Comparison of ENCODE assay signal across 8 cellular contexts in genomic region chr21:45550552-45551210, GRCh38. TPM values are rescaled to one million over a fixed set of nuclear protein-coding genes. Genes with fewer than 3 reads are reported as not detected.
A peak's percentile ranks its signal among the peaks of the same experiment; 100 is the strongest.
DNase-seq lines count a peak whose midpoint lies in the region; ATAC-seq, FAIRE-seq and TF ChIP-seq lines count a peak whose summit lies in the region.

No MANE protein-coding gene starts in this region.

- TF ChIP-seq POLR2A in GM12891 (IDR thresholded peaks at IDR 0.05; ENCODE audit: low read depth, low read length), result peak; percentile 38; the same call in 1 of the 2 replicates

- H2AFZ ChIP-seq in hepatocyte, result no peak overlapping the region
- H2AFZ ChIP-seq in GM23248, result no peak overlapping the region

- intact Hi-C loops in naive thymus-derived CD4-positive, alpha-beta T cell (cut with micrococcal nuclease), result loop anchor here (1.0 to 5.0 kb wide), 3 partner anchors 8 to 217 kb away; partner anchors contain the start of gene SLC19A1 (in 2 of the 2)

- CTCF ChIA-PET in naive thymus-derived CD4-positive, alpha-beta T cell (lab: Charles Lee), result no interaction called here

- peak overlapping the region; percentile 64 for H3K27ac ChIP-seq in naive thymus-derived CD4-positive, alpha-beta T cell (ENCODE audit: low read depth, low read length)
- no peak overlapping the region for H3K27ac ChIP-seq in hepatocyte
- no peak overlapping the region for H3K27ac ChIP-seq in GM23248

- H3K27me3 ChIP-seq in naive thymus-derived CD4-positive, alpha-beta T cell (ENCODE audit: control insufficient read depth in 2 of 2, insufficient read depth in 2 of 2, low read length in 2 of 2), result no peaks in the 10 kb centered on the region
- no peaks in the 10 kb centered on the region for H3K27me3 ChIP-seq in hepatocyte
- no peaks in the 10 kb centered on the region for H3K27me3 ChIP-seq in GM23248 (replicated peaks; ENCODE audit: insufficient read depth)

- H3K9me3 ChIP-seq in naive thymus-derived CD4-positive, alpha-beta T cell (ENCODE audit: control insufficient read depth in 2 of 3, low read length in 3 of 3), result no peaks in the 10 kb centered on the region
- H3K9me3 ChIP-seq in hepatocyte (ENCODE audit: low read depth), result no peaks in the 10 kb centered on the region
- H3K9me3 ChIP-seq in GM23248 (ENCODE audit: low read depth), result no peaks in the 10 kb centered on the region

- no peak overlapping the region for H3K9ac ChIP-seq in GM23248

- DNase-seq in GM12891 (ENCODE audit: insufficient read length, low spot score) (no peak), KBM-7 (peak; percentile 93), cerebellar cortex (ENCODE audit: low spot score) (no peak), HUDEP-2 (lab: John Stamatoyannopoulos, UW; ENCODE audit: unreplicated experiment in 76 of 76) (no peak), hepatocyte (ENCODE audit: low spot score) (no peak), GM23248 (no peak)
- DNase-seq in activated naive CD4-positive, alpha-beta T cell treated with Interleukin-2 at 50 U/mL for 16 hours, result peak; percentile 50
- peak in 6 of 9 donors; percentile 28 to 66 (median 40) for DNase-seq in naive thymus-derived CD4-positive, alpha-beta T cell

- no peaks in the 10 kb centered on the region for H3K36me3 Mint-ChIP-seq in naive thymus-derived CD4-positive, alpha-beta T cell

- peak; percentile 60 for ATAC-seq in naive thymus-derived CD4-positive, alpha-beta T cell

- in situ Hi-C loops in KBM-7 (cut with MboI; ENCODE audit: low pct_unique_long_range_greater_than_20kb, low sequenced_read_pairs), result no loop called here
- in situ Hi-C loops in GM23248 (cut with MboI), result no loop called here

- peak overlapping the region; percentile 74 to 95 (median 86) for H3K4me3 Mint-ChIP-seq in naive thymus-derived CD4-positive, alpha-beta T cell

- 66% methylated on average over 14 of the region's 17 CpGs for whole genome bisulfite sequencing in hepatocyte (ENCODE audit: low lambda C conversion rate, missing lambda C conversion rate)
- 41 to 42% methylated on average over 13 to 17 of the region's 17 CpGs for WGBS in GM23248 (ENCODE audit: low coverage in 1 of 2, low lambda C conversion rate in 2 of 2, missing lambda C conversion rate in 2 of 2), 2 experiments

- peak overlapping the region; percentile 42 for H3K4me3 ChIP-seq in naive thymus-derived CD4-positive, alpha-beta T cell (ENCODE audit: low read length)
- H3K4me3 ChIP-seq in hepatocyte (no peak overlapping the region), GM23248 (no peak overlapping the region)

- H3K4me2 ChIP-seq in hepatocyte (no peak overlapping the region), GM23248 (ENCODE audit: unreplicated experiment) (no peak overlapping the region)

- peaks cover 28 to 55% (median 41%) of the 10 kb centered on the region in 7 donors for H3K4me1 Mint-ChIP-seq in naive thymus-derived CD4-positive, alpha-beta T cell

- FAIRE-seq in GM12891 (lab: Jason Lieb, UNC), result peak; percentile 95

- peaks cover 0 to 3% (median 0%) of the 10 kb centered on the region in 11 donors for H3K9me3 Mint-ChIP-seq in naive thymus-derived CD4-positive, alpha-beta T cell

- no peak for TF ChIP-seq CTCF in hepatocyte (IDR thresholded peaks at IDR 0.05; ENCODE audit: poor library complexity)

- POLR2A ChIA-PET in naive thymus-derived CD4-positive, alpha-beta T cell (lab: Charles Lee), result interaction anchor here (0.6 to 1.6 kb wide), 5 partner anchors 14 to 745 kb away, joined by 3 to 4 read pairs (median 3); no protein-coding TSS in a partner anchor

- H3K27ac Mint-ChIP-seq in naive thymus-derived CD4-positive, alpha-beta T cell, result peak overlapping the region; percentile 91 to 99 (median 97)

- H3K79me2 ChIP-seq in hepatocyte, result no peaks in the 10 kb centered on the region
- H3K79me2 ChIP-seq in GM23248 (ENCODE audit: insufficient read depth), result no peaks in the 10 kb centered on the region

- peaks cover 8% of the 10 kb centered on the region; the same call in 1 of the 2 replicates for H3F3A ChIP-seq in GM23248 (ENCODE audit: insufficient read depth)

- H3K9me2 ChIP-seq in hepatocyte (replicated peaks; ENCODE audit: insufficient read depth) (no peaks in the 10 kb centered on the region), GM23248 (ENCODE audit: insufficient read depth) (no peaks in the 10 kb centered on the region)

- H4K20me1 ChIP-seq in hepatocyte (ENCODE audit: insufficient read depth, poor library complexity, severe bottlenecking), result no peaks in the 10 kb centered on the region
- H4K20me1 ChIP-seq in GM23248 (ENCODE audit: insufficient read depth), result no peaks in the 10 kb centered on the region

- H3K4me1 ChIP-seq in naive thymus-derived CD4-positive, alpha-beta T cell (ENCODE audit: control insufficient read depth in 2 of 2, insufficient read depth in 2 of 2, low read length in 2 of 2), result peaks cover 20 to 24% of the 10 kb centered on the region in 2 donors
- no peaks in the 10 kb centered on the region for H3K4me1 ChIP-seq in hepatocyte (ENCODE audit: insufficient read depth)
- no peaks in the 10 kb centered on the region for H3K4me1 ChIP-seq in GM23248 (ENCODE audit: insufficient read depth)

- H3K27me3 Mint-ChIP-seq in naive thymus-derived CD4-positive, alpha-beta T cell, result no peaks in the 10 kb centered on the region

- H3K36me3 ChIP-seq in naive thymus-derived CD4-positive, alpha-beta T cell (ENCODE audit: control insufficient read depth in 2 of 3, insufficient read depth in 3 of 3, low read length in 3 of 3), result no peaks in the 10 kb centered on the region
- H3K36me3 ChIP-seq in hepatocyte (replicated peaks; ENCODE audit: insufficient read depth, low read depth), result no peaks in the 10 kb centered on the region
- no peaks in the 10 kb centered on the region for H3K36me3 ChIP-seq in GM23248 (ENCODE audit: low read depth)

TF ChIP-seq in GM12891, 5 proteins besides CTCF, POLR2A, EP300 and RAD21:
- TF ChIP-seq PAX5 (IDR thresholded peaks at IDR 0.05; ENCODE audit: insufficient read depth, low read length, severe bottlenecking) (no peak), SPI1 (IDR thresholded peaks at IDR 0.05; ENCODE audit: low read depth, low read length) (peak; percentile 95), POU2F2 (IDR thresholded peaks at IDR 0.05; ENCODE audit: low read depth, low read length) (peak; percentile 97), POLR2AphosphoS5 (IDR thresholded peaks at IDR 0.05; ENCODE audit: low read depth, low read length) (no peak), TAF1 (IDR thresholded peaks at IDR 0.05; ENCODE audit: low read depth, low read length) (no peak)

RNA-seq across cellular contexts. Expression of gene SLC19A1, which starts 8.4 kb away (rescaled TPM):
- polyA plus RNA-seq in GM12891 (2012; ENCODE audit: low read depth, missing spikeins), result 8.4 TPM
- total RNA-seq in naive thymus-derived CD4-positive, alpha-beta T cell, result 10 to 100 TPM; 10.5 to 49.1 (median 21.6) TPM
- 10 to 100 TPM; 11.7 to 15.6 TPM for polyA plus RNA-seq in naive thymus-derived CD4-positive, alpha-beta T cell
- 4.0 and 7.7 TPM in 2 replicates for total RNA-seq in hepatocyte
- polyA plus RNA-seq in hepatocyte (16.1 and 24.8 TPM in 2 replicates), GM23248 (2016; fragmentation: Nextera tagmentation; extraction: Ambion mirVana) (7.8 and 8.4 TPM in 2 replicates)
- 6.8 and 7.8 TPM in 2 replicates for total RNA-seq in GM23248 (2014; rRNA removed; shearing (Covaris generic))

Comparison
In these comparisons a context has a peak if more than half of its experiments do, and no peak if none do; other contexts are left out.
1. DNase-seq: peak in KBM-7 (single experiment), activated naive CD4-positive, alpha-beta T cell treated with Interleukin-2 at 50 U/mL for 16 hours (single experiment) and naive thymus-derived CD4-positive, alpha-beta T cell (6 of 9); none in GM12891 (single experiment), cerebellar cortex (single experiment), HUDEP-2 (0 of 76), hepatocyte (single experiment) and GM23248 (single experiment).